In genomic region chr2:239935789-239936758, GRCh38 we compare ENCODE assay signal across 18 cellular contexts.
DNase-seq lines count a peak whose midpoint lies in the region; ATAC-seq, FAIRE-seq and TF ChIP-seq lines count a peak whose summit lies in the region.
"Had no signal": no experiment of that assay in that cellular context is flagged by ENCODE, and none has a peak within 500 bp of the region (broad histone marks: within the 10 kb centered on the region; RNA-seq: fewer than 3 reads in every experiment).

No MANE protein-coding gene starts in this region.

- H3K36me3 Mint-ChIP-seq in neural progenitor cell: no peaks in the 10 kb centered on the region
- H3K36me3 Mint-ChIP-seq: activated naive CD4-positive, alpha-beta T cell treated with anti-CD3 and anti-CD28 coated beads, Interleukin-2, amount 50 U/mL, for 72 hours; immature natural killer cell had no signal

- WGBS in aorta, 2 donors: 94 to 95% methylated on average over 20 of the region's 20 CpGs

- H3K4me3 ChIP-seq in coronary artery: no peak overlapping the region
- H3K4me3 ChIP-seq in neural progenitor cell: no peak overlapping the region
- no peak overlapping the region for H3K4me3 ChIP-seq in aorta (ENCODE audit: low read length in 2 of 2)
- H3K4me3 ChIP-seq: esophagus muscularis mucosa, vagina had no signal

- H3K36me3 ChIP-seq in neural progenitor cell: no peaks in the 10 kb centered on the region
- H3K36me3 ChIP-seq in aorta (ENCODE audit: control insufficient read depth in 1 of 2, insufficient read depth in 2 of 2, low read length in 1 of 2): no peaks in the 10 kb centered on the region
- H3K36me3 ChIP-seq: esophagus muscularis mucosa, vagina had no signal

- no peak overlapping the region for H3K4me3 Mint-ChIP-seq in neural progenitor cell
- H3K4me3 Mint-ChIP-seq: HFFc6; immature natural killer cell; nephron progenitor cell; stimulated activated naive CD8-positive, alpha-beta T cell treated with anti-CD3 and anti-CD28 coated beads, Interleukin-15, Interleukin-2, amounts not matched to agents 100 ng/mL and 50 ng/mL, for 24 hours had no signal

- peak overlapping the region; percentile 21 for H3K27ac Mint-ChIP-seq in neural progenitor cell
- H3K27ac Mint-ChIP-seq: activated naive CD4-positive, alpha-beta T cell treated with anti-CD3 and anti-CD28 coated beads, Interleukin-2, amount 50 U/mL, for 72 hours; HFFc6; immature natural killer cell; nephron progenitor cell; stimulated activated naive CD8-positive, alpha-beta T cell treated with anti-CD3 and anti-CD28 coated beads, Interleukin-15, Interleukin-2, amounts not matched to agents 100 ng/mL and 50 ng/mL, for 24 hours had no signal

- H3K4me1 Mint-ChIP-seq in neural progenitor cell: peaks cover 10% of the 10 kb centered on the region

- H3K27me3 Mint-ChIP-seq in neural progenitor cell (ENCODE audit: insufficient read depth, low read depth): peaks cover 8% of the 10 kb centered on the region
- H3K27me3 Mint-ChIP-seq: stimulated activated naive CD8-positive, alpha-beta T cell treated with anti-CD3 and anti-CD28 coated beads, Interleukin-15, Interleukin-2, amounts not matched to agents 100 ng/mL and 50 ng/mL, for 24 hours had no signal

- no peaks in the 10 kb centered on the region for H3F3A ChIP-seq in neural progenitor cell (ENCODE audit: low read depth)

- no peaks in the 10 kb centered on the region for H3K79me2 ChIP-seq in neural progenitor cell (ENCODE audit: low read depth)

- H4K20me1 ChIP-seq in neural progenitor cell (ENCODE audit: low read depth): peaks cover 5% of the 10 kb centered on the region

- H3K9ac ChIP-seq in neural progenitor cell: no peak overlapping the region

- no peak overlapping the region for H3K4me2 ChIP-seq in neural progenitor cell

- H3K4me1 ChIP-seq in neural progenitor cell (no peaks in the 10 kb centered on the region), aorta (ENCODE audit: control insufficient read depth in 1 of 2, insufficient read depth in 2 of 2, low read length in 2 of 2) (no peaks in the 10 kb centered on the region)
- H3K4me1 ChIP-seq: vagina had no signal

- no peak for FAIRE-seq in RCC 7860 (lab: Jason Lieb, UNC)

- intact Hi-C loops in cardiac septum (cut with DNase I): no loop called here
- intact Hi-C loops in left ventricle myocardium superior (cut with micrococcal nuclease): loop anchor here (10.0 kb wide), 1 partner anchor 59 kb away; no protein-coding TSS in a partner anchor
- intact Hi-C loops in aorta (cut with DNase I): loop anchor here in 1 of 2 donors (2.0 kb wide), 1 partner anchor 55 kb away; no protein-coding TSS in a partner anchor

- H2AFZ ChIP-seq in neural progenitor cell (replicated peaks): no peak overlapping the region

- H3K9me3 ChIP-seq in neural progenitor cell (ENCODE audit: low read depth) (no peaks in the 10 kb centered on the region), aorta (ENCODE audit: control insufficient read depth, low read length) (no peaks in the 10 kb centered on the region)
- H3K9me3 ChIP-seq: esophagus muscularis mucosa, vagina had no signal

- H3K9me3 Mint-ChIP-seq in neural progenitor cell: peaks cover 7% of the 10 kb centered on the region
- H3K9me3 Mint-ChIP-seq: activated naive CD4-positive, alpha-beta T cell treated with anti-CD3 and anti-CD28 coated beads, Interleukin-2, amount 50 U/mL, for 72 hours; immature natural killer cell; nephron progenitor cell; stimulated activated naive CD8-positive, alpha-beta T cell treated with anti-CD3 and anti-CD28 coated beads, Interleukin-15, Interleukin-2, amounts not matched to agents 100 ng/mL and 50 ng/mL, for 24 hours had no signal

- H3K27ac ChIP-seq in coronary artery (no peak overlapping the region), neural progenitor cell (no peak overlapping the region), aorta (ENCODE audit: low read depth in 1 of 2, low read length in 2 of 2) (no peak overlapping the region)
- H3K27ac ChIP-seq: esophagus muscularis mucosa, vagina had no signal

- H3K27me3 ChIP-seq in neural progenitor cell: peaks cover 8% of the 10 kb centered on the region
- no peaks in the 10 kb centered on the region for H3K27me3 ChIP-seq in aorta (ENCODE audit: control insufficient read depth in 1 of 2, insufficient read depth in 2 of 2, low read length in 1 of 2)
- H3K27me3 ChIP-seq: esophagus muscularis mucosa, vagina had no signal

- TF ChIP-seq CTCF in coronary artery (IDR thresholded peaks at IDR 0.05) (no peak), neural progenitor cell (IDR thresholded peaks at IDR 0.05) (no peak)

- no peak for ATAC-seq in left ventricle myocardium superior
- no peak for ATAC-seq in aorta (ENCODE audit: low FRiP score)
- ATAC-seq: activated naive CD4-positive, alpha-beta T cell treated with anti-CD3 and anti-CD28 coated beads, Interleukin-2, amount 50 U/mL, for 72 hours had no signal

- peak; percentile 68 for DNase-seq in cardiac septum (ENCODE audit: low spot score)
- no peak for DNase-seq in left ventricle myocardium superior
- DNase-seq in coronary artery (ENCODE audit: low spot score): peak; percentile 47
- no peak for DNase-seq in neural progenitor cell (ENCODE audit: low spot score)
- peak; percentile 37 to 55 for DNase-seq in aorta
- no peak for DNase-seq in COLO829 (ENCODE audit: low spot score)
- DNase-seq in RCC 7860 (ENCODE audit: low spot score): no peak
- no peak for DNase-seq in NCI-H1048 (lab: John Stamatoyannopoulos, UW)
- DNase-seq: HFFc6, immature natural killer cell, mesenchymal stem cell, NCI-H1930, nephron progenitor cell, SIG-M5 had no signal

Comparison
In these comparisons a context has a peak if more than half of its experiments do, and no peak if none do; other contexts are left out.
1. DNase-seq: peak in cardiac septum (single experiment), coronary artery (single experiment) and aorta (2 of 2); none in left ventricle myocardium superior (single experiment), neural progenitor cell (single experiment), COLO829 (single experiment), RCC 7860 (single experiment) and NCI-H1048 (single experiment).